ENCODE assay signal across 13 cellular contexts in genomic region chr1:211527006-211527405, GRCh38. TPM values are rescaled to one million over a fixed set of nuclear protein-coding genes. Genes with fewer than 3 reads are reported as not detected.
DNase-seq lines count a peak whose midpoint lies in the region; ATAC-seq and TF ChIP-seq lines count a peak whose summit lies in the region.
"Had no signal": no experiment of that assay in that cellular context is flagged by ENCODE, and none has a peak within 500 bp of the region (broad histone marks: within the 10 kb centered on the region; RNA-seq: fewer than 3 reads in every experiment).

No MANE protein-coding gene starts in this region.

- H3K4me3 Mint-ChIP-seq in osteocyte (ENCODE audit: unreplicated experiment): no peak overlapping the region
- H3K4me3 Mint-ChIP-seq: activated T-cell treated with anti-CD3 and anti-CD28 coated beads, Interleukin-2, amount 50 U/mL, for 72 hours; CD4-positive, CD25-positive, alpha-beta regulatory T cell had no signal

- no peak overlapping the region for H3K4me3 ChIP-seq in Loucy (ENCODE audit: low read length, poor library complexity, severe bottlenecking)
- no peak overlapping the region for H3K4me3 ChIP-seq in hepatocyte
- H3K4me3 ChIP-seq: tibial nerve had no signal

- H3K4me1 Mint-ChIP-seq in osteocyte (ENCODE audit: unreplicated experiment): peaks cover 8% of the 10 kb centered on the region

- H3K4me2 ChIP-seq in Loucy (ENCODE audit: low read depth, low read length, poor library complexity, severe bottlenecking) (peak overlapping the region; percentile 70), hepatocyte (no peak overlapping the region)

- peaks cover 35% of the 10 kb centered on the region for H3K4me1 ChIP-seq in Loucy (ENCODE audit: insufficient read depth, low read length, poor library complexity, severe bottlenecking)
- H3K4me1 ChIP-seq in hepatocyte (ENCODE audit: insufficient read depth): no peaks in the 10 kb centered on the region

- no peaks in the 10 kb centered on the region for H3K9me2 ChIP-seq in Loucy (replicated peaks; ENCODE audit: low read depth, low read length)
- no peaks in the 10 kb centered on the region for H3K9me2 ChIP-seq in hepatocyte (replicated peaks; ENCODE audit: insufficient read depth)

- H3K27me3 ChIP-seq in Loucy (ENCODE audit: insufficient read depth, low read length, poor library complexity, severe bottlenecking) (no peaks in the 10 kb centered on the region), hepatocyte (no peaks in the 10 kb centered on the region)
- H3K27me3 ChIP-seq: tibial nerve had no signal

- no peaks in the 10 kb centered on the region for H3K36me3 Mint-ChIP-seq in osteocyte (ENCODE audit: unreplicated experiment)
- H3K36me3 Mint-ChIP-seq: CD4-positive, CD25-positive, alpha-beta regulatory T cell had no signal

- no peaks in the 10 kb centered on the region for H3K9me3 Mint-ChIP-seq in osteocyte (ENCODE audit: unreplicated experiment)
- H3K9me3 Mint-ChIP-seq: activated T-cell treated with anti-CD3 and anti-CD28 coated beads, Interleukin-2, amount 50 U/mL, for 72 hours had no signal

- H3K9me3 ChIP-seq in Loucy (ENCODE audit: insufficient read depth, low read depth, low read length) (no peaks in the 10 kb centered on the region), hepatocyte (ENCODE audit: low read depth) (no peaks in the 10 kb centered on the region)
- H3K9me3 ChIP-seq: tibial nerve had no signal

- H3K27ac Mint-ChIP-seq in osteocyte (ENCODE audit: unreplicated experiment): no peak overlapping the region
- H3K27ac Mint-ChIP-seq: activated T-cell treated with anti-CD3 and anti-CD28 coated beads, Interleukin-2, amount 50 U/mL, for 72 hours had no signal

- peak; percentile 59 for DNase-seq in GM13977 (ENCODE audit: low spot score)
- no peak for DNase-seq in activated effector memory CD4-positive, alpha-beta T cell treated with anti-CD3 and anti-CD28 coated beads, Interleukin-2, amount 50 U/mL, for 16 hours
- DNase-seq in hepatocyte (ENCODE audit: low spot score): no peak
- DNase-seq in stimulated activated CD4-positive, alpha-beta T cell treated with anti-CD3 and anti-CD28 coated beads, Interleukin-12 subunit alpha, Interleukin-12 subunit beta, amount 100 ng/mL, for 4 hours: no peak
- DNase-seq in osteocyte (ENCODE audit: extremely low spot score, unreplicated experiment): no peak
- DNase-seq: activated T-cell treated with anti-CD3 and anti-CD28 coated beads, Interleukin-2, amount 50 U/mL, for 72 hours; CD4-positive, CD25-positive, alpha-beta regulatory T cell; KBM-7 had no signal

- no peak overlapping the region for H3K27ac ChIP-seq in hepatocyte
- H3K27ac ChIP-seq: tibial nerve had no signal

- H3K36me3 ChIP-seq in Loucy (ENCODE audit: insufficient read depth, low read length): no peaks in the 10 kb centered on the region
- no peaks in the 10 kb centered on the region for H3K36me3 ChIP-seq in hepatocyte (replicated peaks; ENCODE audit: insufficient read depth, low read depth)
- H3K36me3 ChIP-seq: tibial nerve had no signal

- H2AFZ ChIP-seq in Loucy (ENCODE audit: low read length) (no peak overlapping the region), hepatocyte (no peak overlapping the region)

- H3K79me2 ChIP-seq in Loucy (ENCODE audit: insufficient read depth, low read length) (no peaks in the 10 kb centered on the region), hepatocyte (no peaks in the 10 kb centered on the region)

- peak; percentile 67 for ATAC-seq in GM19324 (IDR thresholded peaks at IDR 0.05; ENCODE audit: low FRiP score, unreplicated experiment)
- ATAC-seq in HG02759 (IDR thresholded peaks at IDR 0.05; ENCODE audit: unreplicated experiment): peak; percentile 74
- ATAC-seq: activated T-cell treated with anti-CD3 and anti-CD28 coated beads, Interleukin-2, amount 50 U/mL, for 72 hours had no signal

- 96% methylated on average over 3 of the region's 3 CpGs for WGBS in hepatocyte (ENCODE audit: low lambda C conversion rate, missing lambda C conversion rate)

- H4K20me1 ChIP-seq in Loucy (ENCODE audit: insufficient read depth, low read length, poor library complexity, severe bottlenecking): no peaks in the 10 kb centered on the region
- H4K20me1 ChIP-seq in hepatocyte (ENCODE audit: insufficient read depth, poor library complexity, severe bottlenecking): no peaks in the 10 kb centered on the region

- H3K9ac ChIP-seq in Loucy (ENCODE audit: low read depth, low read length, poor library complexity, severe bottlenecking): peak overlapping the region; percentile 49

- in situ Hi-C loops in GM13977 (cut with MboI; ENCODE audit: low pct_unique_long_range_greater_than_20kb, low sequenced_read_pairs, unreplicated experiment): no loop called here

- peaks cover 4% of the 10 kb centered on the region for H3K27me3 Mint-ChIP-seq in osteocyte (ENCODE audit: unreplicated experiment)
- H3K27me3 Mint-ChIP-seq: CD4-positive, CD25-positive, alpha-beta regulatory T cell had no signal

- no peak for TF ChIP-seq CTCF in GM13977 (IDR thresholded peaks at IDR 0.05; ENCODE audit: extremely low read depth, insufficient read depth, missing control alignments)
- no peak for TF ChIP-seq CTCF in Loucy (conservative IDR thresholded peaks at IDR 0.05; ENCODE audit: low read length)
- no peak for TF ChIP-seq CTCF in hepatocyte (IDR thresholded peaks at IDR 0.05; ENCODE audit: poor library complexity)
- TF ChIP-seq CTCF in osteocyte (IDR thresholded peaks at IDR 0.05): no peak

- no peaks in the 10 kb centered on the region for H3F3A ChIP-seq in Loucy (ENCODE audit: low read depth)

RNA-seq across cellular contexts. Expression of gene RD3, which starts 35.0 kb away (rescaled TPM):
- not detected in 2 replicates for total RNA-seq in hepatocyte
- polyA plus RNA-seq in hepatocyte: not detected in 2 replicates
- not detected in 2 replicates for total RNA-seq in osteocyte
- total RNA-seq: activated T-cell treated with anti-CD3 and anti-CD28 coated beads, Interleukin-2, amount 50 U/mL, for 72 hours; cardiac septum; CD4-positive, CD25-positive, alpha-beta regulatory T cell had no signal
- polyA plus RNA-seq: CD4-positive, CD25-positive, alpha-beta regulatory T cell had no signal

RNA-seq across cellular contexts. Expression of gene SLC30A1, which starts 52.0 kb away (rescaled TPM):
- total RNA-seq in hepatocyte: 84.7 and 87.2 TPM in 2 replicates
- 23.1 and 31.3 TPM in 2 replicates for polyA plus RNA-seq in hepatocyte
- total RNA-seq in osteocyte: 12.1 and 14.2 TPM in 2 replicates
